In the genomic region with DNA sequence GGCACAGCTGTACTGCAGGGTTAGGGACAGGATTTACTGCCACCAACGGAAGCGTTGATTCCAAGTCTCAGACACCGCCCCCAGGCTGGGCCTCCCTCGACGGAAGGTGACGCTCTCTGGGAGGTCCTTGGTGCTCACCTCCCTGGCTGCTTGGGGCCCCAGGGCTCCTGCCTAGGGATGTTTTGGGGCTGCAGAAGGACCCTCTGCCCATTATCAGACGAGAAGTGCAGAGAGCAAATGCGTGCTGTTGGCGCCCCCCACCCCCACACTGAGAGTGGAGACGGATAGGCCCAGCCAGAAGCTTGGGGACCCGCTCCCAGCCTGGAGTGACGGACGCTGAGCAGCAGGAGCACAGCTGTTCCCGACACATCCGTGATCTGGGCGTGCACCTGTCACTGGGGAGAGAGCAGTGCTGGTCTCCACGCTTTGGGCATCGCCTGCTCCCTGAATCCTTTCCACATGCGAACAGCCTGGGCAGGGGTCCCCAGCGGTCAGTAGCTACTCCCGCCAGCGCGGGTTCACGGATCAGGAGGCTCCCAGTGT, we compare ENCODE assay signal across 1 cellular context.
TF ChIP-seq lines count a peak whose summit lies in the region.

No MANE protein-coding gene starts in this region.

TF ChIP-seq in HEK293, 187 proteins besides CTCF, POLR2A, EP300 and RAD21 (continued from another document):
- TF ChIP-seq, protein P1, sequence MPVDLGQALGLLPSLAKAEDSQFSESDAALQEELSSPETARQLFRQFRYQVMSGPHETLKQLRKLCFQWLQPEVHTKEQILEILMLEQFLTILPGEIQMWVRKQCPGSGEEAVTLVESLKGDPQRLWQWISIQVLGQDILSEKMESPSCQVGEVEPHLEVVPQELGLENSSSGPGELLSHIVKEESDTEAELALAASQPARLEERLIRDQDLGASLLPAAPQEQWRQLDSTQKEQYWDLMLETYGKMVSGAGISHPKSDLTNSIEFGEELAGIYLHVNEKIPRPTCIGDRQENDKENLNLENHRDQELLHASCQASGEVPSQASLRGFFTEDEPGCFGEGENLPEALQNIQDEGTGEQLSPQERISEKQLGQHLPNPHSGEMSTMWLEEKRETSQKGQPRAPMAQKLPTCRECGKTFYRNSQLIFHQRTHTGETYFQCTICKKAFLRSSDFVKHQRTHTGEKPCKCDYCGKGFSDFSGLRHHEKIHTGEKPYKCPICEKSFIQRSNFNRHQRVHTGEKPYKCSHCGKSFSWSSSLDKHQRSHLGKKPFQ (tag by site-specific recombination; IDR thresholded peaks at IDR 0.05) = no peak
- TF ChIP-seq, protein P2, sequence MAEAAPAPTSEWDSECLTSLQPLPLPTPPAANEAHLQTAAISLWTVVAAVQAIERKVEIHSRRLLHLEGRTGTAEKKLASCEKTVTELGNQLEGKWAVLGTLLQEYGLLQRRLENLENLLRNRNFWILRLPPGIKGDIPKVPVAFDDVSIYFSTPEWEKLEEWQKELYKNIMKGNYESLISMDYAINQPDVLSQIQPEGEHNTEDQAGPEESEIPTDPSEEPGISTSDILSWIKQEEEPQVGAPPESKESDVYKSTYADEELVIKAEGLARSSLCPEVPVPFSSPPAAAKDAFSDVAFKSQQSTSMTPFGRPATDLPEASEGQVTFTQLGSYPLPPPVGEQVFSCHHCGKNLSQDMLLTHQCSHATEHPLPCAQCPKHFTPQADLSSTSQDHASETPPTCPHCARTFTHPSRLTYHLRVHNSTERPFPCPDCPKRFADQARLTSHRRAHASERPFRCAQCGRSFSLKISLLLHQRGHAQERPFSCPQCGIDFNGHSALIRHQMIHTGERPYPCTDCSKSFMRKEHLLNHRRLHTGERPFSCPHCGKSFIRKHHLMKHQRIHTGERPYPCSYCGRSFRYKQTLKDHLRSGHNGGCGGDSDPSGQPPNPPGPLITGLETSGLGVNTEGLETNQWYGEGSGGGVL (tag by site-specific recombination; IDR thresholded peaks at IDR 0.05) = no peak
- no peak for TF ChIP-seq ZNF138 (tag by site-specific recombination; IDR thresholded peaks at IDR 0.05; ENCODE audit: borderline replicate concordance)
- no peak for TF ChIP-seq ZNF302 (tag by site-specific recombination; IDR thresholded peaks at IDR 0.05; ENCODE audit: low read depth)
- TF ChIP-seq ZNF146 (tag by site-specific recombination; IDR thresholded peaks at IDR 0.05) = no peak
- TF ChIP-seq ZNF76 (tag by site-specific recombination; IDR thresholded peaks at IDR 0.05; ENCODE audit: borderline replicate concordance, low read depth) = no peak
